In genomic region chr1:74908797-74909196, GRCh38 we compare ENCODE assay signal across 18 cellular contexts.
"Had no signal": no experiment of that assay in that cellular context is flagged by ENCODE, and none has a peak within 500 bp of the region (broad histone marks: within the 10 kb centered on the region; RNA-seq: fewer than 3 reads in every experiment).

No MANE protein-coding gene starts in this region.

- DNase-seq: dorsolateral prefrontal cortex; effector CD8-positive, alpha-beta T cell; foreskin melanocyte; head of caudate nucleus; kidney; left cardiac atrium; left ventricle myocardium inferior; lower lobe of right lung; natural killer cell; posterior cingulate gyrus; spleen; stimulated activated CD4-positive, alpha-beta T cell treated with anti-CD3 and anti-CD28 coated beads, Interleukin-15, amount 100 ng/mL, for 24 hours; stimulated activated CD4-positive, alpha-beta T cell treated with anti-CD3 and anti-CD28 coated beads, Interleukin-1b, Interleukin-23, amount 100 ng/mL, for 48 hours; stimulated activated CD4-positive, alpha-beta T cell treated with anti-CD3 and anti-CD28 coated beads, Interleukin-4, amount 100 ng/mL, for 4 hours; stimulated activated naive CD4-positive, alpha-beta T cell; stomach; substantia nigra; transverse colon had no signal
